ENCODE assay signal across 3 cellular contexts in genomic region chr5:143762636-143763035, GRCh38.
A peak's percentile ranks its signal among the peaks of the same experiment; 100 is the strongest.
TF ChIP-seq lines count a peak whose summit lies in the region.

No MANE protein-coding gene starts in this region.

TF ChIP-seq in HepG2, 621 proteins besides CTCF, POLR2A, EP300 and RAD21:
- TF ChIP-seq NFKBIZ (CRISPR knock-in tag; IDR thresholded peaks at IDR 0.05) (no peak), CREB1 (IDR thresholded peaks at IDR 0.05) (peak; percentile 86), CREB1 (CRISPR knock-in tag; IDR thresholded peaks at IDR 0.05) (no peak)
TF ChIP-seq in HepG2: peak in this region for 1.

TF ChIP-seq in HEK293, 187 proteins besides CTCF, POLR2A, EP300 and RAD21:
- no peak for TF ChIP-seq ZNF169 (tag by site-specific recombination; IDR thresholded peaks at IDR 0.05)
- no peak for TF ChIP-seq ZNF624 (tag by site-specific recombination; IDR thresholded peaks at IDR 0.05)
- no peak for TF ChIP-seq ZNF335 (tag by site-specific recombination; conservative IDR thresholded peaks at IDR 0.05)
- TF ChIP-seq ZNF513 (tag by site-specific recombination; IDR thresholded peaks at IDR 0.05): peak; percentile 82
- TF ChIP-seq ZSCAN30 (tag by site-specific recombination; IDR thresholded peaks at IDR 0.05): no peak
- no peak for TF ChIP-seq ZNF785 (tag by site-specific recombination; IDR thresholded peaks at IDR 0.05)
- no peak for TF ChIP-seq ZNF433 (tag by site-specific recombination; IDR thresholded peaks at IDR 0.05; ENCODE audit: low read depth)
- TF ChIP-seq MEIS1 (CRISPR knock-in tag; IDR thresholded peaks at IDR 0.05; ENCODE audit: borderline replicate concordance): no peak

TF ChIP-seq in K562, 482 proteins besides CTCF, POLR2A, EP300 and RAD21:
- no peak for TF ChIP-seq PHTF2 (CRISPR knock-in tag; IDR thresholded peaks at IDR 0.05)
- peak; percentile 36; the same call in 1 of the 2 replicates for TF ChIP-seq ATF3 (IDR thresholded peaks at IDR 0.05)
- no peak for TF ChIP-seq ATF3 (CRISPR knock-in tag; conservative IDR thresholded peaks at IDR 0.05)
